25 cellular contexts compared by ENCODE assay signal in genomic region chr14:60482743-60483142, GRCh38. TPM values are rescaled to one million over a fixed set of nuclear protein-coding genes. Genes with fewer than 3 reads are reported as not detected.
A peak's percentile ranks its signal among the peaks of the same experiment; 100 is the strongest.
DNase-seq lines count a peak whose midpoint lies in the region; ATAC-seq and TF ChIP-seq lines count a peak whose summit lies in the region.
"Had no signal": no experiment of that assay in that cellular context is flagged by ENCODE, and none has a peak within 500 bp of the region (broad histone marks: within the 10 kb centered on the region; RNA-seq: fewer than 3 reads in every experiment).

No MANE protein-coding gene starts in this region.

- H3K4me1 ChIP-seq in HCT116 (ENCODE audit: control insufficient read depth in 1 of 2, insufficient read depth in 2 of 2, low read length in 2 of 2): no peaks in the 10 kb centered on the region; a peak in 1 of 4 replicates

- H3K4me3 ChIP-seq in HCT116 (replicated peaks in 1 of 2; ENCODE audit: low read depth in 1 of 2, low read length in 2 of 2): no peak overlapping the region
- H3K4me3 ChIP-seq: esophagus squamous epithelium, left ventricle myocardium inferior, tibial nerve had no signal

- no peaks in the 10 kb centered on the region for H3K36me3 ChIP-seq in HCT116 (ENCODE audit: control insufficient read depth in 1 of 2, insufficient read depth in 2 of 2, low read length in 2 of 2)
- H3K36me3 ChIP-seq: brain microvascular endothelial cell, esophagus squamous epithelium, left ventricle myocardium inferior, tibial nerve had no signal

- no peak overlapping the region for H3K4me2 ChIP-seq in HCT116 (ENCODE audit: low read length)

- TF ChIP-seq CTCF in HCT116 (IDR thresholded peaks at IDR 0.05 in 2 of 3, conservative IDR thresholded peaks at IDR 0.05 in 1 of 3; ENCODE audit: borderline replicate concordance in 1 of 3, insufficient read depth in 1 of 3, low read depth in 2 of 3, low read length in 2 of 3) (no peak), GM10266 (IDR thresholded peaks at IDR 0.05; ENCODE audit: control insufficient read depth, insufficient read depth, low read depth, missing control alignments) (no peak)

- ATAC-seq in HCT116 (no peak; the same call in 1 of the 2 replicates), GM19035 (IDR thresholded peaks at IDR 0.05; ENCODE audit: unreplicated experiment) (no peak), HG03097 (IDR thresholded peaks at IDR 0.05; ENCODE audit: low FRiP score, unreplicated experiment) (no peak)
- ATAC-seq: sciatic nerve, T-helper 17 cell had no signal

- POLR2A ChIA-PET in HCT116 (lab: Charles Lee): interaction anchor here (1.0 kb wide), 1 partner anchor 10 kb away, joined by 3 read pairs; no protein-coding TSS in a partner anchor

- no peaks in the 10 kb centered on the region for H4K20me1 ChIP-seq in HCT116 (ENCODE audit: insufficient read depth)

- H3K9ac ChIP-seq in HCT116 (ENCODE audit: low read length): no peak overlapping the region

- no TSS peak for BruUV-seq in HCT116 (replicated peaks; lab: Mats Ljungman, UMichigan)

- H3K27me3 ChIP-seq in HCT116 (ENCODE audit: insufficient read depth, low read length): no peaks in the 10 kb centered on the region

- no peak overlapping the region for H2AFZ ChIP-seq in HCT116 (ENCODE audit: low read depth, low read length, poor library complexity, severe bottlenecking)

- no peaks in the 10 kb centered on the region for H3K79me2 ChIP-seq in HCT116 (ENCODE audit: insufficient read depth, low read length)

- H3K9me3 ChIP-seq in HCT116 (ENCODE audit: control insufficient read depth in 1 of 2, insufficient read depth in 1 of 2, low read depth in 1 of 2, low read length in 2 of 2): no peaks in the 10 kb centered on the region

- TF ChIP-seq POLR2A in HCT116 (IDR thresholded peaks at IDR 0.05; ENCODE audit: borderline replicate concordance, extremely low read depth, insufficient read depth, insufficient read length): no peak

- H3K27ac ChIP-seq in HCT116 (ENCODE audit: low read depth, low read length): no peak overlapping the region
- H3K27ac ChIP-seq: brain microvascular endothelial cell, esophagus squamous epithelium, left ventricle myocardium inferior, tibial nerve had no signal

- intact Hi-C loops in HCT116 (cut with micrococcal nuclease): loop anchor here (10.0 kb wide), 1 partner anchor 298 kb away; no protein-coding TSS in a partner anchor

- RAD21 ChIA-PET in HCT116 (lab: Charles Lee; ENCODE audit: low non-redundant PET in 1 of 2, low total read pairs in 2 of 2, uncharacterized antibody in 2 of 2, unreplicated experiment in 2 of 2): no interaction called here

- no peak for TF ChIP-seq RAD21 in HCT116 (IDR thresholded peaks at IDR 0.05; ENCODE audit: low read depth)

- H3K9me2 ChIP-seq in HCT116 (ENCODE audit: insufficient read depth): no peaks in the 10 kb centered on the region

- peak; percentile 10 for DNase-seq in A172 (ENCODE audit: low spot score)
- DNase-seq in HCT116 (ENCODE audit: low read depth, low spot score): peak; percentile 29
- DNase-seq in NCI-H774 (lab: John Stamatoyannopoulos, UW): peak; percentile 7
- DNase-seq in dermis blood vessel endothelial cell: peak; percentile 21
- DNase-seq in GM10266 (ENCODE audit: extremely low spot score): no peak
- no peak for DNase-seq in mesenteric fat pad (ENCODE audit: low spot score)
- DNase-seq: ACHN; activated CD8-positive, alpha-beta memory T cell treated with anti-CD3 and anti-CD28 coated beads for 24 hours; activated naive CD8-positive, alpha-beta T cell treated with anti-CD3 and anti-CD28 coated beads, Interleukin-2, amount 10 ng/mL, durations not matched to agents 7 days and 5 days; brain microvascular endothelial cell; DND-41; esophagus squamous epithelium; GOT3; KG1; left ventricle myocardium inferior; NCI-H1105; SIG-M5; stimulated activated naive CD4-positive, alpha-beta T cell treated with Interleukin-2 at 50 U/mL for 16 hours; T-helper 17 cell had no signal

- CTCF ChIA-PET in HCT116 (lab: Charles Lee): interaction anchor here (0.6 to 0.8 kb wide), 2 partner anchors 80 to 133 kb away, joined by 3 to 5 read pairs; no protein-coding TSS in a partner anchor

TF ChIP-seq in HCT116, 20 proteins besides CTCF, POLR2A, EP300 and RAD21:
- TF ChIP-seq FOSL1 (IDR thresholded peaks at IDR 0.05; ENCODE audit: low read depth): peak; percentile 50
- TF ChIP-seq CEBPB (IDR thresholded peaks at IDR 0.05; ENCODE audit: low read depth): no peak

RNA-seq across cellular contexts. Expression of gene C14orf39, which starts 3.1 kb away (rescaled TPM):
- not detected in 2 replicates for total RNA-seq in A172 (2014; rRNA removed; shearing (Covaris generic))
- total RNA-seq in HCT116 (2021; ENCODE audit: unreplicated experiment) (not detected), dermis blood vessel endothelial cell (not detected in 2 replicates), mesenteric fat pad (0.10 TPM)
- polyA plus RNA-seq in HCT116 (2012): not detected in 2 replicates
- total RNA-seq: activated naive CD8-positive, alpha-beta T cell treated with anti-CD3 and anti-CD28 coated beads, Interleukin-2, amount 10 ng/mL, durations not matched to agents 7 days and 5 days; dermis microvascular lymphatic vessel endothelial cell; esophagus squamous epithelium; left ventricle myocardium inferior; omental fat pad; T-helper 17 cell had no signal

RNA-seq across cellular contexts. Expression of gene SIX6, which starts 26.2 kb away (rescaled TPM):
- total RNA-seq in A172 (2014; rRNA removed; shearing (Covaris generic)): not detected in 2 replicates
- total RNA-seq in HCT116 (2021; ENCODE audit: unreplicated experiment) (not detected), dermis blood vessel endothelial cell (not detected in 2 replicates), mesenteric fat pad (not detected)
- polyA plus RNA-seq in HCT116 (2012): not detected in 2 replicates
- total RNA-seq: activated naive CD8-positive, alpha-beta T cell treated with anti-CD3 and anti-CD28 coated beads, Interleukin-2, amount 10 ng/mL, durations not matched to agents 7 days and 5 days; dermis microvascular lymphatic vessel endothelial cell; esophagus squamous epithelium; left ventricle myocardium inferior; omental fat pad; sciatic nerve; T-helper 17 cell; tibial nerve had no signal

Comparison
In these comparisons a context has a peak if more than half of its experiments do, and no peak if none do; other contexts are left out.
1. DNase-seq: peak in A172 (single experiment), HCT116 (single experiment), NCI-H774 (single experiment) and dermis blood vessel endothelial cell (single experiment); none in GM10266 (single experiment) and mesenteric fat pad (single experiment).